In genomic region chr9:77816641-77817341, GRCh38 we compare ENCODE assay signal across 27 cellular contexts.
DNase-seq lines count a peak whose midpoint lies in the region; ATAC-seq and TF ChIP-seq lines count a peak whose summit lies in the region.
"Had no signal": no experiment of that assay in that cellular context is flagged by ENCODE, and none has a peak within 500 bp of the region (broad histone marks: within the 10 kb centered on the region; RNA-seq: fewer than 3 reads in every experiment).

No MANE protein-coding gene starts in this region.

- H3K27ac Mint-ChIP-seq in endodermal cell: peak overlapping the region; percentile 68
- H3K27ac Mint-ChIP-seq: effector memory CD8-positive, alpha-beta T cell; mesothelial cell of epicardium had no signal

- TF ChIP-seq EP300 in SK-N-SH (IDR thresholded peaks at IDR 0.05; ENCODE audit: borderline replicate concordance in 1 of 2, low read depth in 1 of 2, low read length in 1 of 2): no peak

- H3K9me3 Mint-ChIP-seq in endodermal cell: no peaks in the 10 kb centered on the region
- H3K9me3 Mint-ChIP-seq: effector memory CD8-positive, alpha-beta T cell; mesothelial cell of epicardium; naive B cell had no signal

- H4K20me1 ChIP-seq in GM23248 (ENCODE audit: insufficient read depth): no peaks in the 10 kb centered on the region
- H4K20me1 ChIP-seq in SK-N-SH (ENCODE audit: insufficient read depth): no peaks in the 10 kb centered on the region

- no peak for TF ChIP-seq RAD21 in SK-N-SH (IDR thresholded peaks at IDR 0.05; ENCODE audit: low read length)

- no peak overlapping the region for H3K9ac ChIP-seq in GM23248
- H3K9ac ChIP-seq in SK-N-SH: no peak overlapping the region
- H3K9ac ChIP-seq in endodermal cell (ENCODE audit: extremely low read depth, low read length, poor library complexity, severe bottlenecking): no peak overlapping the region

- 96 to 100% methylated on average over 6 of the region's 6 CpGs for whole genome bisulfite sequencing in GM23248 (ENCODE audit: low coverage in 1 of 2, low lambda C conversion rate in 2 of 2, missing lambda C conversion rate in 2 of 2), 2 experiments
- 93% methylated on average over 6 of the region's 6 CpGs for WGBS in SK-N-SH (ENCODE audit: low lambda C conversion rate)
- 88 to 100% methylated on average over 1 to 6 of the region's 6 CpGs for WGBS in endodermal cell (ENCODE audit: insufficient coverage in 1 of 2, insufficient read length in 1 of 2), 2 experiments

- H3K27me3 ChIP-seq in GM23248 (replicated peaks; ENCODE audit: insufficient read depth) (no peaks in the 10 kb centered on the region), SK-N-SH (ENCODE audit: insufficient read depth) (no peaks in the 10 kb centered on the region), endodermal cell (ENCODE audit: control insufficient read depth, insufficient read depth, low read length, poor library complexity, severe bottlenecking) (no peaks in the 10 kb centered on the region)
- H3K27me3 ChIP-seq: colonic mucosa, transverse colon had no signal

- H3K79me2 ChIP-seq in GM23248 (ENCODE audit: insufficient read depth) (peaks cover 37% of the 10 kb centered on the region), SK-N-SH (ENCODE audit: insufficient read depth) (peaks cover 50% of the 10 kb centered on the region)

- H3F3A ChIP-seq in GM23248 (ENCODE audit: insufficient read depth) (peaks cover 20% of the 10 kb centered on the region), SK-N-SH (replicated peaks; ENCODE audit: insufficient read depth) (peaks cover 8% of the 10 kb centered on the region)

- ATAC-seq in omental fat pad (ENCODE audit: low FRiP score) (peak; percentile 25), HG03175 (IDR thresholded peaks at IDR 0.05; ENCODE audit: unreplicated experiment) (no peak)
- ATAC-seq: effector memory CD8-positive, alpha-beta T cell; PC-3 had no signal

- H3K36me3 ChIP-seq in GM23248 (ENCODE audit: low read depth) (peaks cover 9% of the 10 kb centered on the region), SK-N-SH (replicated peaks in 1 of 2; ENCODE audit: control insufficient read depth in 1 of 2, insufficient read depth in 2 of 2, low read length in 1 of 2) (peaks cover 9 to 18% of the 10 kb centered on the region in 2 experiments), endodermal cell (ENCODE audit: control insufficient read depth, insufficient read depth, low read length) (peaks cover 18% of the 10 kb centered on the region)
- H3K36me3 ChIP-seq: colonic mucosa, HAP-1, transverse colon had no signal

- H3K9me2 ChIP-seq in GM23248 (ENCODE audit: insufficient read depth): no peaks in the 10 kb centered on the region
- H3K9me2 ChIP-seq in SK-N-SH: no peaks in the 10 kb centered on the region

- H3K9me3 ChIP-seq in GM23248 (ENCODE audit: low read depth): no peaks in the 10 kb centered on the region
- H3K9me3 ChIP-seq in SK-N-SH: no peaks in the 10 kb centered on the region
- H3K9me3 ChIP-seq in endodermal cell (ENCODE audit: control insufficient read depth, low read length): no peaks in the 10 kb centered on the region
- H3K9me3 ChIP-seq: Caco-2, colonic mucosa, HAP-1, transverse colon had no signal

- H3K4me2 ChIP-seq in GM23248 (ENCODE audit: unreplicated experiment) (no peak overlapping the region), SK-N-SH (no peak overlapping the region)

- H3K4me3 Mint-ChIP-seq in endodermal cell: no peak overlapping the region
- H3K4me3 Mint-ChIP-seq: effector memory CD8-positive, alpha-beta T cell; mesothelial cell of epicardium; naive B cell had no signal

- CTCF ChIA-PET in SK-N-SH (lab: Yijun Ruan, JAX): no interaction called here

- TF ChIP-seq CTCF in SK-N-SH (IDR thresholded peaks at IDR 0.05) (no peak), endodermal cell (conservative IDR thresholded peaks at IDR 0.05) (no peak), omental fat pad (IDR thresholded peaks at IDR 0.05) (no peak)

- DNase-seq in GM23248: peak; percentile 24
- DNase-seq in SK-N-SH: no peak
- DNase-seq in endodermal cell: no peak
- no peak for DNase-seq in omental fat pad (ENCODE audit: low spot score)
- DNase-seq in NCI-H1417 treated with DMSO at 0.1 percent for 48 hours (lab: John Stamatoyannopoulos, UW): no peak
- DNase-seq in NK-92 (lab: John Stamatoyannopoulos, UW; ENCODE audit: unreplicated experiment): no peak
- DNase-seq: activated CD4-positive, alpha-beta T cell treated with anti-CD3 and anti-CD28 coated beads for 48 hours; activated naive CD4-positive, alpha-beta T cell; activated T-cell treated with anti-CD3 and anti-CD28 coated beads, Interleukin-2, amount 50 U/mL, for 1 hour; C1 segment of cervical spinal cord; Caco-2; colonic mucosa; DMS79; effector memory CD8-positive, alpha-beta T cell; kidney; naive B cell; NCI-H146; NCI-H510A; NK-92 treated with Interleukin-12 subunit alpha and Interleukin-12 subunit beta, amount 100 ng/mL, for 24 hours; occipital lobe; PC-3; stimulated activated CD4-positive, alpha-beta T cell treated with anti-CD3 and anti-CD28 coated beads, Interleukin-2, amount 100 ng/mL, for 24 hours; transverse colon had no signal

- peaks cover 33% of the 10 kb centered on the region for H3K4me1 ChIP-seq in GM23248 (ENCODE audit: insufficient read depth)
- H3K4me1 ChIP-seq in SK-N-SH (ENCODE audit: control insufficient read depth in 1 of 2, insufficient read depth in 2 of 2, low read depth in 1 of 2, low read length in 1 of 2): peaks cover 0 to 29% of the 10 kb centered on the region in 2 experiments; a peak in 3 of 4 replicates
- peaks cover 5% of the 10 kb centered on the region for H3K4me1 ChIP-seq in endodermal cell (ENCODE audit: control insufficient read depth, insufficient read depth, low read length)
- H3K4me1 ChIP-seq: Caco-2, colonic mucosa, HAP-1 had no signal

- in situ Hi-C loops in GM23248 (cut with MboI): no loop called here

- H3K27ac ChIP-seq in GM23248 (no peak overlapping the region), SK-N-SH (ENCODE audit: low read depth in 2 of 2, low read length in 1 of 2) (no peak overlapping the region), endodermal cell (ENCODE audit: low read depth, low read length) (no peak overlapping the region)
- H3K27ac ChIP-seq: colonic mucosa, transverse colon, VCaP had no signal

- peaks cover 31% of the 10 kb centered on the region for H3K4me1 Mint-ChIP-seq in endodermal cell
- H3K4me1 Mint-ChIP-seq: naive B cell had no signal

- POLR2A ChIA-PET in SK-N-SH (lab: Yijun Ruan, JAX): no interaction called here

- H3K36me3 Mint-ChIP-seq in endodermal cell (ENCODE audit: low read depth): peaks cover 18% of the 10 kb centered on the region
- H3K36me3 Mint-ChIP-seq: naive B cell had no signal

- H2AFZ ChIP-seq in GM23248 (no peak overlapping the region), SK-N-SH (ENCODE audit: low read depth) (no peak overlapping the region)

- peaks cover 8% of the 10 kb centered on the region for H3K27me3 Mint-ChIP-seq in endodermal cell (ENCODE audit: insufficient read depth)
- H3K27me3 Mint-ChIP-seq: effector memory CD8-positive, alpha-beta T cell had no signal

- H3K4me3 ChIP-seq in GM23248 (no peak overlapping the region), SK-N-SH (ENCODE audit: low read depth in 2 of 2, low read length in 1 of 2) (no peak overlapping the region), endodermal cell (ENCODE audit: low read length) (no peak overlapping the region)
- H3K4me3 ChIP-seq: colonic mucosa, HAP-1, transverse colon had no signal

TF ChIP-seq in SK-N-SH, 30 proteins besides CTCF, POLR2A, EP300 and RAD21:
- TF ChIP-seq FOSL2 (IDR thresholded peaks at IDR 0.05; ENCODE audit: borderline replicate concordance, low read depth) (0 out of 2 replicates have a peak, but pooled peaks have one; percentile 11), YY1 (IDR thresholded peaks at IDR 0.05; ENCODE audit: low read depth) (no peak)
